Comparison of ENCODE assay signal across 10 cellular contexts in genomic region chr12:6279631-6280030, GRCh38. TPM values are rescaled to one million over a fixed set of nuclear protein-coding genes. Genes with fewer than 3 reads are reported as not detected.
A peak's percentile ranks its signal among the peaks of the same experiment; 100 is the strongest.
DNase-seq lines count a peak whose midpoint lies in the region; ATAC-seq, FAIRE-seq and TF ChIP-seq lines count a peak whose summit lies in the region.
"Had no signal": no experiment of that assay in that cellular context is flagged by ENCODE, and none has a peak within 500 bp of the region (broad histone marks: within the 10 kb centered on the region; RNA-seq: fewer than 3 reads in every experiment).

No MANE protein-coding gene starts in this region.

- no peak for TF ChIP-seq POLR2A in testis (IDR thresholded peaks at IDR 0.05)

- no peaks in the 10 kb centered on the region for H3K27me3 ChIP-seq in keratinocyte (ENCODE audit: control insufficient read depth, extremely low read depth, insufficient read depth, low read length)
- H3K27me3 ChIP-seq in skeletal muscle satellite cell (ENCODE audit: control insufficient read depth, insufficient read depth, low read length), result peaks cover 3% of the 10 kb centered on the region
- H3K27me3 ChIP-seq in CD8-positive, alpha-beta T cell (ENCODE audit: insufficient read depth, low read length), result no peaks in the 10 kb centered on the region
- no peaks in the 10 kb centered on the region for H3K27me3 ChIP-seq in testis

- CTCF ChIA-PET in CD8-positive, alpha-beta T cell (lab: Charles Lee), result interaction anchor here (0.7 to 10.3 kb wide), 19 partner anchors 15 to 290 kb away, joined by 3 to 185 read pairs (median 6); partner anchors contain the start of gene CD9

- no peaks in the 10 kb centered on the region for H4K20me1 ChIP-seq in keratinocyte (ENCODE audit: control insufficient read depth, extremely low read depth, insufficient read depth, low read length)

- H3K36me3 ChIP-seq in keratinocyte (ENCODE audit: control insufficient read depth in 2 of 2, extremely low read depth in 1 of 2, insufficient read depth in 2 of 2, low read length in 2 of 2), result no peaks in the 10 kb centered on the region
- H3K36me3 ChIP-seq in skeletal muscle satellite cell (ENCODE audit: insufficient read depth, low read length), result no peaks in the 10 kb centered on the region
- no peaks in the 10 kb centered on the region for H3K36me3 ChIP-seq in CD8-positive, alpha-beta T cell (ENCODE audit: insufficient read depth, low read length)
- H3K36me3 ChIP-seq in testis (ENCODE audit: low read depth, missing control alignments), result no peaks in the 10 kb centered on the region

- no peaks in the 10 kb centered on the region for H3K9me1 ChIP-seq in keratinocyte (ENCODE audit: control insufficient read depth, extremely low read depth, insufficient read depth, low read length)

- H3K27ac ChIP-seq in keratinocyte (ENCODE audit: control insufficient read depth, insufficient read depth, low read length) (peak overlapping the region; percentile 95), testis (no peak overlapping the region)
- no peak overlapping the region for H3K27ac ChIP-seq in CD8-positive, alpha-beta T cell (ENCODE audit: low read depth, low read length)

- H3K9me3 ChIP-seq in keratinocyte (ENCODE audit: control insufficient read depth, low read depth, low read length) (no peaks in the 10 kb centered on the region), skeletal muscle satellite cell (replicated peaks; ENCODE audit: low read length) (no peaks in the 10 kb centered on the region), testis (no peaks in the 10 kb centered on the region)
- no peaks in the 10 kb centered on the region for H3K9me3 ChIP-seq in CD8-positive, alpha-beta T cell (ENCODE audit: low read length)

- ATAC-seq in SK-N-SH treated with all-trans-retinoic acid at 6 μM for 48 hours (peak; percentile 4; the same call in 2 of the 3 replicates), HG03378 (IDR thresholded peaks at IDR 0.05; ENCODE audit: unreplicated experiment) (no peak)
- no peak for ATAC-seq in CD8-positive, alpha-beta T cell

- peaks cover 27% of the 10 kb centered on the region for H3K27me3 Mint-ChIP-seq in CD8-positive, alpha-beta T cell (ENCODE audit: low read depth)

- H3K4me1 Mint-ChIP-seq in CD8-positive, alpha-beta T cell (ENCODE audit: low read depth), result peaks cover 5% of the 10 kb centered on the region

- no peaks in the 10 kb centered on the region for H3K9me3 Mint-ChIP-seq in CD8-positive, alpha-beta T cell
- H3K9me3 Mint-ChIP-seq: memory B cell had no signal

- no peak overlapping the region for H3K27ac Mint-ChIP-seq in CD8-positive, alpha-beta T cell

- H3K4me1 ChIP-seq in keratinocyte (ENCODE audit: control insufficient read depth, extremely low read depth, insufficient read depth, low read length) (peaks cover 38% of the 10 kb centered on the region), skeletal muscle satellite cell (ENCODE audit: control insufficient read depth, insufficient read depth, low read length) (peaks cover 35% of the 10 kb centered on the region), testis (peaks cover 17% of the 10 kb centered on the region)
- peaks cover 6% of the 10 kb centered on the region for H3K4me1 ChIP-seq in CD8-positive, alpha-beta T cell (ENCODE audit: insufficient read depth, low read length)

- H3K9ac ChIP-seq in keratinocyte (ENCODE audit: control insufficient read depth, extremely low read depth, insufficient read depth, low read length) (peak overlapping the region; percentile 85), skeletal muscle satellite cell (ENCODE audit: low read depth, low read length) (peak overlapping the region; percentile 31)

- FAIRE-seq in keratinocyte (lab: Jason Lieb, UNC), result no peak

- no peaks in the 10 kb centered on the region for H3K79me2 ChIP-seq in keratinocyte (ENCODE audit: control insufficient read depth, insufficient read depth, low read length)

- WGBS in testis, 2 donors, result 58 to 80% methylated on average over 8 of the region's 8 CpGs

- H3K36me3 Mint-ChIP-seq in CD8-positive, alpha-beta T cell, result no peaks in the 10 kb centered on the region
- H3K36me3 Mint-ChIP-seq: memory B cell had no signal

- DNase-seq in ELR (ENCODE audit: low read depth) (peak; percentile 45), keratinocyte (ENCODE audit: low read depth, low spot score) (no peak), testis (no peak), NCI-H2107 (lab: John Stamatoyannopoulos, UW) (no peak)
- DNase-seq in CD8-positive, alpha-beta T cell, result no peak
- DNase-seq: NCI-H510A had no signal

- POLR2A ChIA-PET in CD8-positive, alpha-beta T cell (lab: Charles Lee), result interaction anchor here (1.3 kb wide), 1 partner anchor 84 kb away, joined by 5 read pairs; no protein-coding TSS in a partner anchor

- no peak for TF ChIP-seq CTCF in keratinocyte (optimal IDR thresholded peaks at IDR 0.05 in 1 of 3, IDR thresholded peaks at IDR 0.05 in 1 of 3, conservative IDR thresholded peaks at IDR 0.05 in 1 of 3; ENCODE audit: extremely low read depth in 1 of 3, insufficient read depth in 2 of 3, low read length in 3 of 3)
- no peak for TF ChIP-seq CTCF in CD8-positive, alpha-beta T cell (IDR thresholded peaks at IDR 0.05)
- no peak for TF ChIP-seq CTCF in testis (IDR thresholded peaks at IDR 0.05)

- intact Hi-C loops in CD8-positive, alpha-beta T cell (cut with DNase I, micrococcal nuclease), result loop anchor here in 1 of 2 experiments (5.0 kb wide), 1 partner anchor 47 kb away; no protein-coding TSS in a partner anchor
- intact Hi-C loops in testis (cut with DNase I; ENCODE audit: low total_unique reads), result loop anchor here (2.0 to 5.0 kb wide), 2 partner anchors 77 to 222 kb away; no protein-coding TSS in a partner anchor

- dilution Hi-C loops in keratinocyte (cut with MboI; ENCODE audit: extremely low pct_ligation_motif_present, low sequenced_read_pairs), result no loop called here

- H3K4me2 ChIP-seq in keratinocyte (ENCODE audit: control insufficient read depth, extremely low read depth, insufficient read depth, low read depth, low read length), result peak overlapping the region; percentile 89
- peak overlapping the region; percentile 60 for H3K4me2 ChIP-seq in skeletal muscle satellite cell (ENCODE audit: low read length)

- no peak overlapping the region for H2AFZ ChIP-seq in keratinocyte (ENCODE audit: control insufficient read depth, low read length)

- H3K4me3 Mint-ChIP-seq in CD8-positive, alpha-beta T cell, result no peak overlapping the region

- H3K4me3 ChIP-seq in keratinocyte (ENCODE audit: control insufficient read depth in 2 of 3, extremely low read depth in 1 of 3, insufficient read depth in 2 of 3, low read depth in 1 of 3, low read length in 3 of 3), result peak overlapping the region in 1 of 3 experiments; percentile 17
- H3K4me3 ChIP-seq in skeletal muscle satellite cell (ENCODE audit: low read length), result no peak overlapping the region
- H3K4me3 ChIP-seq in CD8-positive, alpha-beta T cell (ENCODE audit: low read depth, low read length), result no peak overlapping the region
- H3K4me3 ChIP-seq in testis, result no peak overlapping the region

TF ChIP-seq in SK-N-SH treated with all-trans-retinoic acid at 6 μM for 48 hours, 23 proteins besides CTCF, POLR2A, EP300 and RAD21:
- TF ChIP-seq ZFP30 (CRISPR knock-in tag; IDR thresholded peaks at IDR 0.05) (no peak), ZNF565 (CRISPR knock-in tag; conservative IDR thresholded peaks at IDR 0.05; ENCODE audit: low read depth) (no peak), ZNF8 (CRISPR knock-in tag; IDR thresholded peaks at IDR 0.05) (no peak), OSR1 (CRISPR knock-in tag; IDR thresholded peaks at IDR 0.05) (no peak), CSRNP3 (CRISPR knock-in tag; IDR thresholded peaks at IDR 0.05) (no peak)

RNA-seq across cellular contexts. Expression of gene PLEKHG6, which starts 30.9 kb away (rescaled TPM):
- polyA plus RNA-seq in keratinocyte (0.74 to 1.9 TPM (median 0.81 TPM) in 3 replicates), testis (ENCODE audit: insufficient read depth, low read depth, low replicate concordance) (2.2 TPM)
- 2.2 TPM for polyA plus RNA-seq in keratinocyte (2011; ENCODE audit: low read depth)
- 1.8 and 3.2 TPM in 2 replicates for polyA plus RNA-seq in keratinocyte (2011; cell fraction: cytosol; rRNA removed)
- 3.3 and 9.0 TPM in 2 replicates for polyA plus RNA-seq in keratinocyte (2011; cell fraction: nucleus; rRNA removed)
- 1.7 and 9.6 TPM in 2 replicates for polyA plus RNA-seq in keratinocyte (2012; ENCODE audit: low replicate concordance)
- polyA minus RNA-seq in keratinocyte, result 1.2 to 5.2 TPM (median 4.6 TPM) in 3 replicates
- polyA minus RNA-seq in keratinocyte (2011; cell fraction: cytosol; rRNA and poly(A)+ RNA removed), result 5.6 TPM
- polyA minus RNA-seq in keratinocyte (2011; cell fraction: nucleus; rRNA and poly(A)+ RNA removed), result 1.5 and 2.1 TPM in 2 replicates
- total RNA-seq in skeletal muscle satellite cell (2012; rRNA removed), result not detected in 2 replicates
- total RNA-seq in CD8-positive, alpha-beta T cell, result not detected
- 1 to 10 TPM in 1 of 2 donors, under 1 TPM in 1; 0.87 to 2.0 TPM for total RNA-seq in testis
